Comparison of ENCODE assay signal across 8 cellular contexts in genomic region chr6:142945071-142945445, GRCh38. TPM values are rescaled to one million over a fixed set of nuclear protein-coding genes. Genes with fewer than 3 reads are reported as not detected.
DNase-seq lines count a peak whose midpoint lies in the region; ATAC-seq and TF ChIP-seq lines count a peak whose summit lies in the region.

HIVEP2 (minus strand) TSS chr6:142945176; CDS start chr6:142774738, 170,438 bp downstream.

- CTCF ChIA-PET in AG04449 (lab: Yijun Ruan, JAX): no interaction called here

- POLR2A ChIA-PET in AG04449 (lab: Yijun Ruan, JAX): interaction anchor here (0.6 to 0.7 kb wide), 2 partner anchors 15 to 250 kb away, joined by 3 read pairs; no protein-coding TSS in a partner anchor

- H3K4me1 ChIP-seq in neuron (ENCODE audit: insufficient read depth, low read length): peaks cover 13% of the 10 kb centered on the region

- H3K27me3 ChIP-seq in neuron (ENCODE audit: insufficient read depth, low read length): peaks cover 4% of the 10 kb centered on the region

- H3K4me3 ChIP-seq in AG04449 (ENCODE audit: low read depth, low read length) (peak within 1 kb of the TSS; percentile 89), foreskin fibroblast (ENCODE audit: low read depth in 1 of 2, low read length in 2 of 2) (peak within 1 kb of the TSS; percentile 94 to 96), neuron (ENCODE audit: low read length) (peak within 1 kb of the TSS; percentile 63)

- TF ChIP-seq CTCF in AG04449 (IDR thresholded peaks at IDR 0.05; ENCODE audit: insufficient read depth, low read length, missing control alignments) (peak; percentile 44), foreskin fibroblast (IDR thresholded peaks at IDR 0.05; ENCODE audit: low read depth, low read length) (no peak), subcutaneous adipose tissue (IDR thresholded peaks at IDR 0.05; ENCODE audit: low read depth) (no peak)

- H3K36me3 ChIP-seq in neuron (ENCODE audit: insufficient read depth, low read length): no peaks in the 10 kb centered on the region

- no peaks in the 10 kb centered on the region for H3K9me3 ChIP-seq in neuron (ENCODE audit: low read length)

- ATAC-seq in GM19035 (IDR thresholded peaks at IDR 0.05; ENCODE audit: unreplicated experiment) (peak; percentile 26), HG03442 (IDR thresholded peaks at IDR 0.05; ENCODE audit: unreplicated experiment) (peak; percentile 18)

- DNase-seq in AG04449 (ENCODE audit: low read depth, low spot score) (no peak), SHP77 treated with DMSO at 0.1 percent for 48 hours (lab: John Stamatoyannopoulos, UW) (peak; percentile 29), activated gamma-delta T cell (lab: John Stamatoyannopoulos, UW) (peak; percentile 82), foreskin fibroblast (peak; percentile 85 to 94)

- H2AFZ ChIP-seq in neuron (ENCODE audit: low read depth, low read length): peak within 1 kb of the TSS; percentile 96

RNA-seq across cellular contexts. Expression of gene HIVEP2, which starts in this region (rescaled TPM):
- total RNA-seq in subcutaneous adipose tissue: 10 to 100 TPM; 17.5 to 21.8 (median 20.6) TPM
